ENCODE assay signal across 20 cellular contexts in genomic region chr2:12547771-12548170, GRCh38.
A peak's percentile ranks its signal among the peaks of the same experiment; 100 is the strongest.
DNase-seq lines count a peak whose midpoint lies in the region; ATAC-seq and TF ChIP-seq lines count a peak whose summit lies in the region.
"Had no signal": no experiment of that assay in that cellular context is flagged by ENCODE, and none has a peak within 500 bp of the region (broad histone marks: within the 10 kb centered on the region; RNA-seq: fewer than 3 reads in every experiment).

No MANE protein-coding gene starts in this region.

- no peak for TF ChIP-seq RAD21 in SK-N-SH (IDR thresholded peaks at IDR 0.05; ENCODE audit: low read length)

- H3K4me2 ChIP-seq in SK-N-SH (no peak overlapping the region), PC-3 (ENCODE audit: low read length) (no peak overlapping the region)
- H3K4me2 ChIP-seq: A549, BLaER1 had no signal

- H3K9me3 ChIP-seq in SK-N-SH (no peaks in the 10 kb centered on the region), PC-3 (ENCODE audit: low read length) (no peaks in the 10 kb centered on the region), esophagus muscularis mucosa (no peaks in the 10 kb centered on the region)
- H3K9me3 ChIP-seq: A549, mucosa of descending colon, upper lobe of right lung had no signal

- no peaks in the 10 kb centered on the region for H3K27me3 Mint-ChIP-seq in stimulated activated naive CD8-positive, alpha-beta T cell treated with anti-CD3 and anti-CD28 coated beads, Interleukin-15, amount 100 ng/mL, for 72 hours
- H3K27me3 Mint-ChIP-seq: activated naive CD8-positive, alpha-beta T cell treated with anti-CD3 and anti-CD28 coated beads for 36 hours; effector memory CD8-positive, alpha-beta T cell; T-cell had no signal

- no peaks in the 10 kb centered on the region for H3K27me3 ChIP-seq in SK-N-SH (ENCODE audit: insufficient read depth)
- no peaks in the 10 kb centered on the region for H3K27me3 ChIP-seq in PC-3 (ENCODE audit: low read length)
- H3K27me3 ChIP-seq in esophagus muscularis mucosa = no peaks in the 10 kb centered on the region
- H3K27me3 ChIP-seq: BLaER1, upper lobe of right lung had no signal

- H2AFZ ChIP-seq in SK-N-SH (ENCODE audit: low read depth) (no peak overlapping the region), PC-3 (ENCODE audit: low read length) (no peak overlapping the region)

- H3K4me1 Mint-ChIP-seq in stimulated activated naive CD8-positive, alpha-beta T cell treated with anti-CD3 and anti-CD28 coated beads, Interleukin-15, amount 100 ng/mL, for 72 hours = peaks cover 5% of the 10 kb centered on the region

- H3K4me1 ChIP-seq in SK-N-SH (ENCODE audit: control insufficient read depth in 1 of 2, insufficient read depth in 2 of 2, low read depth in 1 of 2, low read length in 1 of 2) (peaks cover 7% of the 10 kb centered on the region in 2 experiments; a peak in 3 of 4 replicates), PC-3 (ENCODE audit: insufficient read depth, low read length) (0 out of 2 replicates have a peak, but pooled peaks cover 10% of the 10 kb centered on the region), esophagus muscularis mucosa (peaks cover 0 to 4% (median 0%) of the 10 kb centered on the region in 4 donors)
- H3K4me1 ChIP-seq: A549 had no signal

- H3K79me2 ChIP-seq in SK-N-SH (ENCODE audit: insufficient read depth) = no peaks in the 10 kb centered on the region
- no peaks in the 10 kb centered on the region for H3K79me2 ChIP-seq in PC-3 (ENCODE audit: low read length)

- 86% methylated on average over 2 of the region's 2 CpGs for whole genome bisulfite sequencing in SK-N-SH (ENCODE audit: low lambda C conversion rate)
- 73% methylated on average over 2 of the region's 2 CpGs for WGBS in esophagus muscularis mucosa

- BruUV-seq in PC-3 (replicated peaks; lab: Mats Ljungman, UMichigan) = no TSS peak

- TF ChIP-seq EP300 in SK-N-SH (IDR thresholded peaks at IDR 0.05; ENCODE audit: borderline replicate concordance in 1 of 2, low read depth in 1 of 2, low read length in 1 of 2) (no peak), esophagus muscularis mucosa (IDR thresholded peaks at IDR 0.05) (no peak)

- CTCF ChIA-PET in SK-N-SH (lab: Yijun Ruan, JAX) = interaction anchor here (0.8 to 3.1 kb wide), 6 partner anchors 9 to 459 kb away, joined by 3 to 10 read pairs (median 4); no protein-coding TSS in a partner anchor
- CTCF ChIA-PET in PC-3 (lab: Charles Lee) = no interaction called here

- H3K27ac Mint-ChIP-seq in stimulated activated naive CD8-positive, alpha-beta T cell treated with anti-CD3 and anti-CD28 coated beads, Interleukin-15, amount 100 ng/mL, for 72 hours = no peak overlapping the region
- H3K27ac Mint-ChIP-seq: activated CD4-positive, alpha-beta T cell treated with anti-CD3 and anti-CD28 coated beads, Interleukin-2, amount 10 ng/mL, durations not matched to agents 24 days and 14 days; activated naive CD8-positive, alpha-beta T cell treated with anti-CD3 and anti-CD28 coated beads for 36 hours; effector memory CD8-positive, alpha-beta T cell; T-cell had no signal

- no peak for TF ChIP-seq POLR2A in esophagus muscularis mucosa (IDR thresholded peaks at IDR 0.05; ENCODE audit: low read depth)

- ATAC-seq in SK-N-SH treated with all-trans-retinoic acid at 6 μM for 48 hours (no peak), PC-3 (no peak), GM19035 (IDR thresholded peaks at IDR 0.05; ENCODE audit: unreplicated experiment) (no peak)
- ATAC-seq in stimulated activated naive CD8-positive, alpha-beta T cell treated with anti-CD3 and anti-CD28 coated beads, Interleukin-15, amount 100 ng/mL, for 72 hours = no peak
- ATAC-seq: A549; effector memory CD8-positive, alpha-beta T cell; mucosa of descending colon; T-cell; upper lobe of right lung had no signal

- H3F3A ChIP-seq in SK-N-SH (replicated peaks; ENCODE audit: insufficient read depth) (no peaks in the 10 kb centered on the region), PC-3 (ENCODE audit: low read length, unreplicated experiment) (no peaks in the 10 kb centered on the region)

- intact Hi-C loops in PC-3 (cut with micrococcal nuclease) (no loop called here), esophagus muscularis mucosa (cut with DNase I) (no loop called here)

- H3K9me2 ChIP-seq in SK-N-SH = no peaks in the 10 kb centered on the region
- no peaks in the 10 kb centered on the region for H3K9me2 ChIP-seq in PC-3 (replicated peaks; ENCODE audit: low read length)

- no peak for DNase-seq in SK-N-SH
- no peak for DNase-seq in PC-3
- no peak for DNase-seq in fibroblast of mammary gland (ENCODE audit: low read depth)
- DNase-seq in esophagus muscularis mucosa (ENCODE audit: extremely low spot score) = no peak
- DNase-seq in stimulated activated naive CD8-positive, alpha-beta T cell treated with anti-CD3 and anti-CD28 coated beads, Interleukin-15, amount 100 ng/mL, for 72 hours = no peak
- no peak for DNase-seq in GDM1 (lab: John Stamatoyannopoulos, UW)
- DNase-seq: activated CD4-positive, alpha-beta T cell treated with anti-CD3 and anti-CD28 coated beads, Interleukin-2, amount 10 ng/mL, durations not matched to agents 24 days and 14 days; activated naive CD8-positive, alpha-beta T cell treated with anti-CD3 and anti-CD28 coated beads for 36 hours; effector memory CD8-positive, alpha-beta T cell; GOT3; mucosa of descending colon; NCI-H1105 treated with DMSO at 0.1 percent for 48 hours; NCI-H2081; NCI-H510A; T-cell; upper lobe of right lung had no signal

- H3K27ac ChIP-seq in SK-N-SH (ENCODE audit: low read depth in 2 of 2, low read length in 1 of 2) = no peak overlapping the region
- H3K27ac ChIP-seq in PC-3 (ENCODE audit: low read length) = no peak overlapping the region
- no peak overlapping the region for H3K27ac ChIP-seq in esophagus muscularis mucosa (replicated peaks in 1 of 4)
- H3K27ac ChIP-seq: A549, BLaER1, upper lobe of right lung had no signal

- H3K9ac ChIP-seq in SK-N-SH (no peak overlapping the region), PC-3 (ENCODE audit: low read length) (no peak overlapping the region)
- H3K9ac ChIP-seq: BLaER1 had no signal

- no peak overlapping the region for H3K4me3 Mint-ChIP-seq in stimulated activated naive CD8-positive, alpha-beta T cell treated with anti-CD3 and anti-CD28 coated beads, Interleukin-15, amount 100 ng/mL, for 72 hours
- H3K4me3 Mint-ChIP-seq: activated CD4-positive, alpha-beta T cell treated with anti-CD3 and anti-CD28 coated beads, Interleukin-2, amount 10 ng/mL, durations not matched to agents 24 days and 14 days; activated naive CD8-positive, alpha-beta T cell treated with anti-CD3 and anti-CD28 coated beads for 36 hours; effector memory CD8-positive, alpha-beta T cell; T-cell had no signal

- H3K36me3 ChIP-seq in SK-N-SH (replicated peaks in 1 of 2; ENCODE audit: control insufficient read depth in 1 of 2, insufficient read depth in 2 of 2, low read length in 1 of 2) (peaks cover 0 to 2% of the 10 kb centered on the region in 2 experiments), PC-3 (ENCODE audit: low read depth, low read length) (no peaks in the 10 kb centered on the region), esophagus muscularis mucosa (no peaks in the 10 kb centered on the region)
- H3K36me3 ChIP-seq: BLaER1, upper lobe of right lung had no signal

- H4K20me1 ChIP-seq in SK-N-SH (ENCODE audit: insufficient read depth) (no peaks in the 10 kb centered on the region), PC-3 (ENCODE audit: low read length) (no peaks in the 10 kb centered on the region)
- H4K20me1 ChIP-seq: BLaER1 had no signal

- POLR2A ChIA-PET in SK-N-SH (lab: Yijun Ruan, JAX) (no interaction called here), PC-3 (lab: Charles Lee; ENCODE audit: unreplicated experiment) (interaction anchor here (0.6 kb wide), 1 partner anchor 11 kb away, joined by 5 read pairs; no protein-coding TSS in a partner anchor)

- H3K9me3 Mint-ChIP-seq in stimulated activated naive CD8-positive, alpha-beta T cell treated with anti-CD3 and anti-CD28 coated beads, Interleukin-15, amount 100 ng/mL, for 72 hours = peaks cover 0 to 19% of the 10 kb centered on the region in 2 donors
- H3K9me3 Mint-ChIP-seq: effector memory CD8-positive, alpha-beta T cell had no signal

- H3K4me3 ChIP-seq in SK-N-SH (ENCODE audit: low read depth in 2 of 2, low read length in 1 of 2) = no peak overlapping the region
- no peak overlapping the region for H3K4me3 ChIP-seq in PC-3 (ENCODE audit: low read length)
- no peak overlapping the region for H3K4me3 ChIP-seq in fibroblast of mammary gland (ENCODE audit: control insufficient read depth, low read depth, low read length)
- no peak overlapping the region for H3K4me3 ChIP-seq in esophagus muscularis mucosa
- H3K4me3 ChIP-seq: A549, BLaER1, mucosa of descending colon, upper lobe of right lung had no signal

- TF ChIP-seq CTCF in SK-N-SH (IDR thresholded peaks at IDR 0.05) = 0 out of 2 replicates have a peak, but pooled peaks have one; percentile 19
- peak; percentile 34; the same call in 1 of the 2 replicates for TF ChIP-seq CTCF in PC-3 (conservative IDR thresholded peaks at IDR 0.05; ENCODE audit: low read depth, low read length)
- TF ChIP-seq CTCF in fibroblast of mammary gland (conservative IDR thresholded peaks at IDR 0.05; ENCODE audit: control insufficient read depth, insufficient read depth, low read depth, low read length) = peak; percentile 13
- no peak for TF ChIP-seq CTCF in esophagus muscularis mucosa (IDR thresholded peaks at IDR 0.05)

TF ChIP-seq in SK-N-SH, 30 proteins besides CTCF, POLR2A, EP300 and RAD21:
- no peak for TF ChIP-seq SIN3A (IDR thresholded peaks at IDR 0.05; ENCODE audit: borderline replicate concordance, low read depth, low read length)
- TF ChIP-seq RXRA (IDR thresholded peaks at IDR 0.05; ENCODE audit: borderline replicate concordance, low read depth) = no peak
- no peak for TF ChIP-seq TEAD4 (IDR thresholded peaks at IDR 0.05; ENCODE audit: borderline replicate concordance, insufficient read depth)
- TF ChIP-seq RFX5 (IDR thresholded peaks at IDR 0.05; ENCODE audit: low read length) = no peak

TF ChIP-seq in SK-N-SH treated with all-trans-retinoic acid at 6 μM for 48 hours, 23 proteins besides CTCF, POLR2A, EP300 and RAD21 (continues in another document):
- TF ChIP-seq ZNF565 (CRISPR knock-in tag; conservative IDR thresholded peaks at IDR 0.05; ENCODE audit: low read depth) (no peak), GLIS3 (CRISPR knock-in tag; IDR thresholded peaks at IDR 0.05) (no peak), RARB (CRISPR knock-in tag; IDR thresholded peaks at IDR 0.05) (no peak), ESRRG (CRISPR knock-in tag; IDR thresholded peaks at IDR 0.05) (no peak), ZFP30 (CRISPR knock-in tag; IDR thresholded peaks at IDR 0.05) (no peak)
- TF ChIP-seq, protein P1, sequence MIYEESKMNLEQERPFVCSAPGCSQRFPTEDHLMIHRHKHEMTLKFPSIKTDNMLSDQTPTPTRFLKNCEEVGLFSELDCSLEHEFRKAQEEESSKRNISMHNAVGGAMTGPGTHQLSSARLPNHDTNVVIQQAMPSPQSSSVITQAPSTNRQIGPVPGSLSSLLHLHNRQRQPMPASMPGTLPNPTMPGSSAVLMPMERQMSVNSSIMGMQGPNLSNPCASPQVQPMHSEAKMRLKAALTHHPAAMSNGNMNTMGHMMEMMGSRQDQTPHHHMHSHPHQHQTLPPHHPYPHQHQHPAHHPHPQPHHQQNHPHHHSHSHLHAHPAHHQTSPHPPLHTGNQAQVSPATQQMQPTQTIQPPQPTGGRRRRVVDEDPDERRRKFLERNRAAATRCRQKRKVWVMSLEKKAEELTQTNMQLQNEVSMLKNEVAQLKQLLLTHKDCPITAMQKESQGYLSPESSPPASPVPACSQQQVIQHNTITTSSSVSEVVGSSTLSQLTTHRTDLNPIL (CRISPR knock-in tag; IDR thresholded peaks at IDR 0.05; ENCODE audit: low read depth) = no peak

Comparison
In these comparisons a context has a peak if more than half of its experiments do, and no peak if none do; other contexts are left out.
1. CTCF ChIP-seq: peak in SK-N-SH (single experiment), PC-3 (single experiment) and fibroblast of mammary gland (single experiment); none in esophagus muscularis mucosa (0 of 3).